Comparison of ENCODE assay signal across 9 cellular contexts in genomic region chr1:206035027-206035426, GRCh38. TPM values are rescaled to one million over a fixed set of nuclear protein-coding genes. Genes with fewer than 3 reads are reported as not detected.
DNase-seq lines count a peak whose midpoint lies in the region; ATAC-seq and TF ChIP-seq lines count a peak whose summit lies in the region.
"Had no signal": no experiment of that assay in that cellular context is flagged by ENCODE, and none has a peak within 500 bp of the region (broad histone marks: within the 10 kb centered on the region; RNA-seq: fewer than 3 reads in every experiment).

No MANE protein-coding gene starts in this region.

- WGBS in prostate gland: 40% methylated on average over 5 of the region's 5 CpGs

- H3K9me3 ChIP-seq in T-helper 17 cell (ENCODE audit: control insufficient read depth, low read length, poor library complexity, severe bottlenecking) (no peaks in the 10 kb centered on the region), prostate gland (no peaks in the 10 kb centered on the region)

- H3K4me1 ChIP-seq in prostate gland (replicated peaks): no peaks in the 10 kb centered on the region

- H3K27me3 Mint-ChIP-seq in T-helper 17 cell: peaks cover under 1% of the 10 kb centered on the region
- peaks cover 72% of the 10 kb centered on the region for H3K27me3 Mint-ChIP-seq in T-helper 2 cell treated with Interferon-gamma antibody and Interleukin-4, amounts not matched to agents 5 μg/mL and 100 μg/mL, for 36 hours (ENCODE audit: low read depth)

- no peak for TF ChIP-seq POLR2A in prostate gland (IDR thresholded peaks at IDR 0.05)

- H3K27me3 ChIP-seq in GM06990 (replicated peaks; ENCODE audit: control insufficient read depth, insufficient read depth, low read length) (no peaks in the 10 kb centered on the region), prostate gland (replicated peaks; ENCODE audit: insufficient read depth) (no peaks in the 10 kb centered on the region)

- no peak overlapping the region for H3K27ac ChIP-seq in prostate gland

- no peaks in the 10 kb centered on the region for H3K9me3 Mint-ChIP-seq in T-helper 2 cell treated with Interferon-gamma antibody and Interleukin-4, amounts not matched to agents 5 μg/mL and 100 μg/mL, for 36 hours

- intact Hi-C loops in prostate gland (cut with DNase I): no loop called here

- H3K4me3 ChIP-seq in GM06990 (replicated peaks; ENCODE audit: low read depth, low read length) (peak overlapping the region; percentile 52), prostate gland (no peak overlapping the region)

- H3K36me3 ChIP-seq in GM06990 (ENCODE audit: control insufficient read depth, insufficient read depth, low read length) (no peaks in the 10 kb centered on the region), prostate gland (no peaks in the 10 kb centered on the region)

- DNase-seq in GM06990 (ENCODE audit: extremely low read depth, insufficient read length) (no peak), NCI-H1105 treated with DMSO at 0.1 percent for 48 hours (lab: John Stamatoyannopoulos, UW) (peak; percentile 60), T-helper 17 cell (no peak), prostate gland (ENCODE audit: low spot score) (peak; percentile 22), C1 segment of cervical spinal cord (lab: John Stamatoyannopoulos, UW) (no peak)
- no peak for DNase-seq in stimulated activated CD4-positive, alpha-beta T cell treated with anti-CD3 and anti-CD28 coated beads, Interleukin-2, amount 100 ng/mL, for 48 hours
- no peak for DNase-seq in T-helper 2 cell treated with Interferon-gamma antibody and Interleukin-4, amounts not matched to agents 5 μg/mL and 100 μg/mL, for 36 hours (ENCODE audit: low spot score)
- DNase-seq: glutamatergic neuron, T1000 had no signal

- peak overlapping the region; percentile 66 for H3K27ac Mint-ChIP-seq in T-helper 17 cell
- H3K27ac Mint-ChIP-seq in T-helper 2 cell treated with Interferon-gamma antibody and Interleukin-4, amounts not matched to agents 5 μg/mL and 100 μg/mL, for 36 hours: no peak overlapping the region

- no peak for TF ChIP-seq CTCF in GM06990 (IDR thresholded peaks at IDR 0.05; ENCODE audit: insufficient read depth, low read length, poor library complexity, severe bottlenecking)
- TF ChIP-seq CTCF in prostate gland (IDR thresholded peaks at IDR 0.05): no peak

- peaks cover 2% of the 10 kb centered on the region for H3K36me3 Mint-ChIP-seq in T-helper 17 cell (ENCODE audit: low read depth)
- H3K36me3 Mint-ChIP-seq in T-helper 2 cell treated with Interferon-gamma antibody and Interleukin-4, amounts not matched to agents 5 μg/mL and 100 μg/mL, for 36 hours (ENCODE audit: low read depth): no peaks in the 10 kb centered on the region

- H3K4me3 Mint-ChIP-seq in T-helper 17 cell: peak overlapping the region; percentile 84
- no peak overlapping the region for H3K4me3 Mint-ChIP-seq in T-helper 2 cell treated with Interferon-gamma antibody and Interleukin-4, amounts not matched to agents 5 μg/mL and 100 μg/mL, for 36 hours

- H3K4me1 Mint-ChIP-seq in T-helper 17 cell: peaks cover 23% of the 10 kb centered on the region
- peaks cover 11% of the 10 kb centered on the region for H3K4me1 Mint-ChIP-seq in T-helper 2 cell treated with Interferon-gamma antibody and Interleukin-4, amounts not matched to agents 5 μg/mL and 100 μg/mL, for 36 hours (ENCODE audit: low read depth)

- ATAC-seq in T-helper 17 cell: peak; percentile 55

RNA-seq across cellular contexts. Expression of gene CTSE, which starts 11.3 kb away (rescaled TPM):
- total RNA-seq in T-helper 17 cell (not detected), prostate gland (not detected)

RNA-seq across cellular contexts. Expression of gene RHEX, which starts 17.9 kb away (rescaled TPM):
- total RNA-seq in T-helper 17 cell (under 1 TPM in 1 of 2 donors, not detected in 1; 0.50 TPM), prostate gland (1 to 10 TPM in 1 of 2 donors, not detected in 1; 3.9 TPM)

RNA-seq across cellular contexts. Expression of gene RAB7B, which starts 31.8 kb away (rescaled TPM):
- under 1 TPM in 1 of 2 donors, not detected in 1; 0.18 TPM for total RNA-seq in T-helper 17 cell
- 10 to 100 TPM; 16.1 to 17.5 TPM for total RNA-seq in prostate gland

Comparison
In these comparisons a context has a peak if more than half of its experiments do, and no peak if none do; other contexts are left out.
1. DNase-seq: peak in NCI-H1105 treated with DMSO at 0.1 percent for 48 hours (single experiment) and prostate gland (single experiment); none in GM06990 (single experiment), T-helper 17 cell (0 of 3), stimulated activated CD4-positive, alpha-beta T cell treated with anti-CD3 and anti-CD28 coated beads, Interleukin-2, amount 100 ng/mL, for 48 hours (0 of 2), T-helper 2 cell treated with Interferon-gamma antibody and Interleukin-4, amounts not matched to agents 5 μg/mL and 100 μg/mL, for 36 hours (single experiment) and C1 segment of cervical spinal cord (0 of 14).
2. RNA of gene RAB7B, which starts 31.8 kb away (total RNA-seq): 16.1 to 17.5 TPM in prostate gland; 0.18 TPM in T-helper 17 cell; every median in the first group is over 10 times any median in the second.